8 cellular contexts compared by ENCODE assay signal in genomic region chr14:105398044-105398725, GRCh38. TPM values are rescaled to one million over a fixed set of nuclear protein-coding genes. Genes with fewer than 3 reads are reported as not detected.
DNase-seq lines count a peak whose midpoint lies in the region; ATAC-seq, FAIRE-seq and TF ChIP-seq lines count a peak whose summit lies in the region.

Gene TEX22 (plus strand): TSS chr14:105398538. CDS start chr14:105399341, 803 bp downstream.

- CTCF ChIA-PET in A549 (lab: Yijun Ruan, JAX) = interaction anchor here (0.8 to 1.4 kb wide), 2 partner anchors 9 to 28 kb away, joined by 4 read pairs; no protein-coding TSS in a partner anchor

- no peak for TF ChIP-seq RAD21 in A549 (conservative IDR thresholded peaks at IDR 0.05 in 1 of 2, IDR thresholded peaks at IDR 0.05 in 1 of 2)

- H3K27ac ChIP-seq in A549 = peak within 1 kb of the TSS; percentile 95 to 98
- H3K27ac ChIP-seq in layer of hippocampus (ENCODE audit: low read depth, low read length) = peak within 1 kb of the TSS; percentile 92

- ATAC-seq in A549 = peak; percentile 79 to 90
- ATAC-seq in GM18867 (IDR thresholded peaks at IDR 0.05; ENCODE audit: unreplicated experiment) = peak; percentile 80
- peak; percentile 65 for ATAC-seq in HG03139 (IDR thresholded peaks at IDR 0.05; ENCODE audit: unreplicated experiment)
- peak; percentile 86 to 87 for ATAC-seq in activated CD4-positive, CD25-positive, alpha-beta regulatory T cell treated with anti-CD3 and anti-CD28 coated beads, Interleukin-2, amount 50 U/mL, for 24 hours

- peaks cover 14% of the 10 kb centered on the region for H3K4me1 ChIP-seq in A549

- 17% methylated on average over 17 of the region's 77 CpGs for WGBS in A549 (ENCODE audit: missing lambda C conversion rate)

- TF ChIP-seq POLR2A in A549 (IDR thresholded peaks at IDR 0.05; ENCODE audit: low read length) = peak; percentile 37

- H3K4me3 ChIP-seq in A549 = peak within 1 kb of the TSS; percentile 100

- DNase-seq in A549 (ENCODE audit: low read depth in 1 of 2, low spot score in 1 of 2) = peak; percentile 75 to 80
- DNase-seq in NCI-H345 (lab: John Stamatoyannopoulos, UW) = peak; percentile 87
- peak; percentile 71 for DNase-seq in cerebellar cortex (ENCODE audit: low spot score)
- DNase-seq in stimulated activated CD4-positive, alpha-beta T cell treated with anti-CD3 and anti-CD28 coated beads, Interleukin-1b, Interleukin-23, amount 100 ng/mL, for 1 hour (ENCODE audit: low read depth in 2 of 2) = peak; percentile 72 to 94

- no peak for TF ChIP-seq CTCF in A549 (IDR thresholded peaks at IDR 0.05)

- no peak for TF ChIP-seq EP300 in A549 (IDR thresholded peaks at IDR 0.05)

- peaks cover 44% of the 10 kb centered on the region for H3K9me3 ChIP-seq in A549

- no peak for FAIRE-seq in A549 (lab: Jason Lieb, UNC)

- peak within 1 kb of the TSS; percentile 100 for H3K4me2 ChIP-seq in A549

- POLR2A ChIA-PET in A549 (lab: Yijun Ruan, JAX) = interaction anchor here (0.9 kb wide), 1 partner anchor 27 kb away, joined by 3 read pairs; no protein-coding TSS in a partner anchor

- H3K27me3 ChIP-seq in layer of hippocampus (ENCODE audit: control insufficient read depth, insufficient read depth, low read length) = no peaks in the 10 kb centered on the region

TF ChIP-seq in A549, 52 proteins besides CTCF, POLR2A, EP300 and RAD21:
- no peak for TF ChIP-seq CBX8 (IDR thresholded peaks at IDR 0.05)
- TF ChIP-seq HMGXB4 (CRISPR knock-in tag; IDR thresholded peaks at IDR 0.05; ENCODE audit: borderline replicate concordance) = no peak
- TF ChIP-seq MAX (IDR thresholded peaks at IDR 0.05) = peak; percentile 92
- no peak for TF ChIP-seq ZC3H11A (IDR thresholded peaks at IDR 0.05)
- TF ChIP-seq PHF8 (IDR thresholded peaks at IDR 0.05; ENCODE audit: borderline replicate concordance, low read depth) = peak; percentile 78; the same call in 1 of the 2 replicates
- peak; percentile 83; the same call in 2 of the 3 replicates for TF ChIP-seq BCL3 (IDR thresholded peaks at IDR 0.05)
- 0 out of 2 replicates have a peak, but pooled peaks have one; percentile 54 for TF ChIP-seq TFCP2L1 (CRISPR knock-in tag; IDR thresholded peaks at IDR 0.05)
- peak; percentile 36; the same call in 1 of the 2 replicates for TF ChIP-seq ATOH8 (CRISPR knock-in tag; IDR thresholded peaks at IDR 0.05; ENCODE audit: low read depth)
- TF ChIP-seq TP53 (CRISPR knock-in tag; IDR thresholded peaks at IDR 0.05) = 0 out of 2 replicates have a peak, but pooled peaks have one; percentile 67
- peak; percentile 40 for TF ChIP-seq CHD2 (IDR thresholded peaks at IDR 0.05; ENCODE audit: low read length, partially characterized antibody)
- TF ChIP-seq RCOR1 (IDR thresholded peaks at IDR 0.05; ENCODE audit: low read depth, low read length) = no peak
- TF ChIP-seq HDAC2 (IDR thresholded peaks at IDR 0.05) = no peak
- TF ChIP-seq CHD4 (IDR thresholded peaks at IDR 0.05; ENCODE audit: borderline replicate concordance) = no peak
- TF ChIP-seq HOXA7 (CRISPR knock-in tag; IDR thresholded peaks at IDR 0.05) = no peak
- 0 out of 2 replicates have a peak, but pooled peaks have one; percentile 32 for TF ChIP-seq ZSCAN20 (CRISPR knock-in tag; IDR thresholded peaks at IDR 0.05)
- no peak for TF ChIP-seq NFE2L2 (conservative IDR thresholded peaks at IDR 0.05; ENCODE audit: low read length)
- TF ChIP-seq, protein P1, sequence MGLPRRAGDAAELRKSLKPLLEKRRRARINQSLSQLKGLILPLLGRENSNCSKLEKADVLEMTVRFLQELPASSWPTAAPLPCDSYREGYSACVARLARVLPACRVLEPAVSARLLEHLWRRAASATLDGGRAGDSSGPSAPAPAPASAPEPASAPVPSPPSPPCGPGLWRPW (IDR thresholded peaks at IDR 0.05) = no peak
- TF ChIP-seq HOXB5 (CRISPR knock-in tag; IDR thresholded peaks at IDR 0.05) = 0 out of 2 replicates have a peak, but pooled peaks have one; percentile 30
- TF ChIP-seq HOXB13 (CRISPR knock-in tag; IDR thresholded peaks at IDR 0.05; ENCODE audit: low read depth) = 0 out of 2 replicates have a peak, but pooled peaks have one; percentile 34
- TF ChIP-seq ELK1 (IDR thresholded peaks at IDR 0.05; ENCODE audit: low read depth, low read length) = no peak
- no peak for TF ChIP-seq FOXS1 (CRISPR knock-in tag; IDR thresholded peaks at IDR 0.05)
- TF ChIP-seq, protein P2, sequence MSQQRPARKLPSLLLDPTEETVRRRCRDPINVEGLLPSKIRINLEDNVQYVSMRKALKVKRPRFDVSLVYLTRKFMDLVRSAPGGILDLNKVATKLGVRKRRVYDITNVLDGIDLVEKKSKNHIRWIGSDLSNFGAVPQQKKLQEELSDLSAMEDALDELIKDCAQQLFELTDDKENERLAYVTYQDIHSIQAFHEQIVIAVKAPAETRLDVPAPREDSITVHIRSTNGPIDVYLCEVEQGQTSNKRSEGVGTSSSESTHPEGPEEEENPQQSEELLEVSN (IDR thresholded peaks at IDR 0.05; ENCODE audit: borderline replicate concordance, low read depth) = peak; percentile 90
- peak; percentile 27 to 94; a peak in 4 of 5 replicates for TF ChIP-seq JUN (IDR thresholded peaks at IDR 0.05)
- peak; percentile 48; the same call in 1 of the 2 replicates for TF ChIP-seq GATA3 (IDR thresholded peaks at IDR 0.05; ENCODE audit: borderline replicate concordance)
- peak; percentile 45; the same call in 1 of the 2 replicates for TF ChIP-seq EHF (CRISPR knock-in tag; IDR thresholded peaks at IDR 0.05)
- TF ChIP-seq JUNB (IDR thresholded peaks at IDR 0.05) = no peak
- no peak for TF ChIP-seq KDM1A (IDR thresholded peaks at IDR 0.05; ENCODE audit: low read depth)

RNA-seq across cellular contexts. Expression of gene TEX22, which starts in this region (rescaled TPM):
- polyA plus RNA-seq in A549 (2011; rRNA removed) = 0.06 and 0.19 TPM in 2 replicates
- polyA plus RNA-seq in A549 (2012; cell fraction: cytosol; rRNA removed) = 0.08 and 0.12 TPM in 2 replicates
- polyA plus RNA-seq in A549 (2012; cell fraction: nucleus; rRNA removed) = 0.65 and 0.84 TPM in 2 replicates
- polyA plus RNA-seq in A549 (2017; fragmentation: RNase III; extraction: RNeasy Plus Mini Kit Qiagen cat#74134 plus additional on column Dnase treatment) = 0.23 to 0.51 TPM (median 0.26 TPM) in 3 replicates
- polyA minus RNA-seq in A549 (2011; rRNA and poly(A)+ RNA removed) = 0.44 and 0.50 TPM in 2 replicates

Comparison
In these comparisons a context has a peak if more than half of its experiments do, and no peak if none do; other contexts are left out.
1. Peak in every context shown above with its lines: DNase-seq, ATAC-seq, H3K4me3 ChIP-seq and H3K27ac ChIP-seq.
2. Peak in DNase-seq, ATAC-seq, H3K4me3 ChIP-seq, H3K27ac ChIP-seq and H3K4me2 ChIP-seq in A549; RNA of the gene not detected or under 1 TPM.